Comparison of ENCODE assay signal across 7 cellular contexts in the genomic region with DNA sequence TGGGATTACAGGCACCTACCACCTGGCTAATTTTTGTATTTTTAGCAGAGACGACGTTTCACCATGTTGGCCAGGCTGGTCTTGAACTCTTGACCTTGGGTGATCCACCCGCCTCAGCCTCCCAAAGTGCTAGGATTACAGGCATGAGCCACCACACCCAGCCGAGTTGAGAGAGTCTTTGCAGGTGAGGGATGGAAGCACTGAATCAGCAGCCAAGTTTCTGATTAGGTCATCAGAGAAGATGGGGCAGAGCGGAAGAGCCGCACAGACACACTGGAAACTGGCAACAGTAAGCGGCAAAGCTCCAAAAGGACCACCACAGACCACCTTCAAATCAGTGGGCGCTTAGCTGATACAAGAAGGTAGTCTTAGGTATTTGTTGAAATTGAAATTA. TPM values are rescaled to one million over a fixed set of nuclear protein-coding genes. Genes with fewer than 3 reads are reported as not detected.
A peak's percentile ranks its signal among the peaks of the same experiment; 100 is the strongest.
DNase-seq lines count a peak whose midpoint lies in the region; ATAC-seq, FAIRE-seq and TF ChIP-seq lines count a peak whose summit lies in the region.
"Not testable (repeated sequence)": the region's sequence is repeated elsewhere in the genome, so short reads cannot be mapped to it uniquely, and the experiment has no call there.

No MANE protein-coding gene starts in this region.

- H3K79me2 ChIP-seq in OCI-LY1 (ENCODE audit: insufficient read depth, low read length): not testable (repeated sequence)
- H3K79me2 ChIP-seq in endothelial cell of umbilical vein (ENCODE audit: control insufficient read depth, insufficient read depth, low read length): peaks cover 94% of the 10 kb centered on the region

- H3K4me3 ChIP-seq in OCI-LY1 (ENCODE audit: low read depth, low read length, poor library complexity, severe bottlenecking); endothelial cell of umbilical vein (replicated peaks in 1 of 3; ENCODE audit: insufficient read depth in 1 of 3, low read depth in 1 of 3, low read length in 3 of 3): not testable (repeated sequence)

- H3K27me3 Mint-ChIP-seq in IgD-negative memory B cell; activated T-cell treated with anti-CD3 and anti-CD28 coated beads, Interleukin-2, amount 50 U/mL, for 24 hours; nephron (ENCODE audit: low read depth): not testable (repeated sequence)

- H2AFZ ChIP-seq in OCI-LY1 (ENCODE audit: low read length); endothelial cell of umbilical vein (ENCODE audit: low read depth, low read length): not testable (repeated sequence)

- not testable (repeated sequence) for H3K4me2 ChIP-seq in OCI-LY1 (ENCODE audit: low read length); endothelial cell of umbilical vein (ENCODE audit: insufficient read depth, low read length)

- H3K27me3 ChIP-seq in OCI-LY1 (ENCODE audit: insufficient read depth, low read length); endothelial cell of umbilical vein (ENCODE audit: control insufficient read depth in 2 of 2, insufficient read depth in 2 of 2, low read length in 2 of 2): not testable (repeated sequence)

- H3K36me3 ChIP-seq in OCI-LY1 (ENCODE audit: insufficient read depth, low read length) (peaks cover 97% of the 10 kb centered on the region), endothelial cell of umbilical vein (ENCODE audit: control insufficient read depth in 2 of 2, extremely low read depth in 1 of 2, insufficient read depth in 2 of 2, low read length in 2 of 2) (peaks cover 85 to 88% of the 10 kb centered on the region in 2 experiments)

- dilution Hi-C loops in endothelial cell of umbilical vein (cut with MboI; ENCODE audit: extremely low pct_ligation_motif_present, low sequenced_read_pairs): loop anchor here (25.0 kb wide), 1 partner anchor 114 kb away; no protein-coding TSS in a partner anchor

- H3K27ac Mint-ChIP-seq in IgD-negative memory B cell (peak overlapping the region in 2 of 3 donors; percentile 42 to 63), nephron (peak overlapping the region in 2 of 3 experiments; percentile 73 to 87)
- H3K27ac Mint-ChIP-seq in activated T-cell treated with anti-CD3 and anti-CD28 coated beads, Interleukin-2, amount 50 U/mL, for 24 hours: peak overlapping the region; percentile 1

- not testable (repeated sequence) for TF ChIP-seq POLR2A in endothelial cell of umbilical vein (IDR thresholded peaks at IDR 0.05; ENCODE audit: low read depth, low read length)

- not testable (repeated sequence) for H3K9ac ChIP-seq in OCI-LY1 (ENCODE audit: low read length); endothelial cell of umbilical vein (replicated peaks; ENCODE audit: extremely low read depth, insufficient read depth, low read length)

- CTCF ChIA-PET in endothelial cell of umbilical vein (lab: Charles Lee): interaction anchor here (1.3 to 9.0 kb wide), 4 partner anchors 94 to 175 kb away, joined by 3 to 78 read pairs (median 20); no protein-coding TSS in a partner anchor

- not testable (repeated sequence) for H3K9me2 ChIP-seq in OCI-LY1 (ENCODE audit: low read depth, low read length)

- POLR2A ChIA-PET in endothelial cell of umbilical vein (lab: Charles Lee): interaction anchor here (2.8 kb wide), 1 partner anchor 94 kb away, joined by 11 read pairs; no protein-coding TSS in a partner anchor

- H3F3A ChIP-seq in OCI-LY1 (ENCODE audit: insufficient read depth, low read length): not testable (repeated sequence)

- peaks cover 34 to 43% (median 38%) of the 10 kb centered on the region in 3 donors for H3K4me1 Mint-ChIP-seq in IgD-negative memory B cell
- H3K4me1 Mint-ChIP-seq in activated T-cell treated with anti-CD3 and anti-CD28 coated beads, Interleukin-2, amount 50 U/mL, for 24 hours (ENCODE audit: low read depth); nephron: not testable (repeated sequence)

- H3K27ac ChIP-seq in OCI-LY1 (ENCODE audit: low read depth, low read length, poor library complexity, severe bottlenecking): peak overlapping the region; percentile 39
- H3K27ac ChIP-seq in endothelial cell of umbilical vein (ENCODE audit: insufficient read depth, low read depth, low read length): peak overlapping the region; percentile 36

- intact Hi-C loops in endothelial cell of umbilical vein (cut with micrococcal nuclease): not testable (repeated sequence)

- FAIRE-seq in endothelial cell of umbilical vein (lab: Jason Lieb, UNC): not testable (repeated sequence)

- not testable (repeated sequence) for H3K9me1 ChIP-seq in endothelial cell of umbilical vein (replicated peaks; ENCODE audit: control insufficient read depth, extremely low read depth, insufficient read depth, low read length)

- H3K9me3 Mint-ChIP-seq in IgD-negative memory B cell; activated T-cell treated with anti-CD3 and anti-CD28 coated beads, Interleukin-2, amount 50 U/mL, for 24 hours; nephron: not testable (repeated sequence)

- H3K36me3 Mint-ChIP-seq in IgD-negative memory B cell: peaks cover 19% of the 10 kb centered on the region
- peaks cover 100% of the 10 kb centered on the region for H3K36me3 Mint-ChIP-seq in activated T-cell treated with anti-CD3 and anti-CD28 coated beads, Interleukin-2, amount 50 U/mL, for 24 hours (ENCODE audit: low read depth)
- peaks cover 73% of the 10 kb centered on the region for H3K36me3 Mint-ChIP-seq in nephron (ENCODE audit: low read depth)

- peak overlapping the region in 2 of 4 donors; percentile 26 to 78 for H3K4me3 Mint-ChIP-seq in IgD-negative memory B cell
- not testable (repeated sequence) for H3K4me3 Mint-ChIP-seq in activated T-cell treated with anti-CD3 and anti-CD28 coated beads, Interleukin-2, amount 50 U/mL, for 24 hours; nephron

- not testable (repeated sequence) for TF ChIP-seq CTCF in OCI-LY1 (IDR thresholded peaks at IDR 0.05; ENCODE audit: low read length); endothelial cell of umbilical vein (IDR thresholded peaks at IDR 0.05; ENCODE audit: extremely low read depth in 1 of 2, insufficient read depth in 1 of 2, low read depth in 1 of 2, low read length in 2 of 2); nephron (IDR thresholded peaks at IDR 0.05; ENCODE audit: unreplicated experiment in 3 of 3)

- H4K20me1 ChIP-seq in OCI-LY1 (ENCODE audit: insufficient read depth, low read length); endothelial cell of umbilical vein (replicated peaks; ENCODE audit: control insufficient read depth, extremely low read depth, insufficient read depth, low read length): not testable (repeated sequence)

- not testable (repeated sequence) for DNase-seq in activated T-cell treated with anti-CD3 and anti-CD28 coated beads, Interleukin-2, amount 50 U/mL, for 24 hours; endothelial cell of umbilical vein (ENCODE audit: low read depth, low spot score)

- peaks cover 19% of the 10 kb centered on the region for H3K4me1 ChIP-seq in OCI-LY1 (ENCODE audit: insufficient read depth, low read length, severe bottlenecking)
- peaks cover 88% of the 10 kb centered on the region for H3K4me1 ChIP-seq in endothelial cell of umbilical vein (ENCODE audit: control insufficient read depth, extremely low read depth, insufficient read depth, low read length)

- not testable (repeated sequence) for BruUV-seq in endothelial cell of umbilical vein (replicated peaks; lab: Mats Ljungman, UMichigan)

- ATAC-seq in GM18517 (IDR thresholded peaks at IDR 0.05; ENCODE audit: unreplicated experiment) (peak; percentile 16), GM19438 (IDR thresholded peaks at IDR 0.05; ENCODE audit: low read depth, unreplicated experiment) (peak; percentile 9)

- H3K9me3 ChIP-seq in OCI-LY1 (ENCODE audit: low read length); endothelial cell of umbilical vein (replicated peaks; ENCODE audit: control insufficient read depth, insufficient read depth, low read length): not testable (repeated sequence)

RNA-seq across cellular contexts. Expression of a gene that starts 12.4 kb away (rescaled TPM):
- polyA plus RNA-seq in IgD-negative memory B cell (270 TPM), endothelial cell of umbilical vein (2,566 and 2,629 TPM in 2 replicates)
- total RNA-seq in endothelial cell of umbilical vein: 1,581 and 1,665 TPM in 2 replicates
- polyA plus RNA-seq in endothelial cell of umbilical vein (2011; cell fraction: cytosol; rRNA removed): 2,247 and 2,322 TPM in 2 replicates
- 1,597 and 1,745 TPM in 2 replicates for polyA plus RNA-seq in endothelial cell of umbilical vein (2011; cell fraction: nucleus; rRNA removed)
- polyA plus RNA-seq in endothelial cell of umbilical vein (2012): 1,989 and 2,618 TPM in 2 replicates
- polyA minus RNA-seq in endothelial cell of umbilical vein: 2,443 and 2,887 TPM in 2 replicates
- polyA minus RNA-seq in endothelial cell of umbilical vein (2011; cell fraction: cytosol; rRNA and poly(A)+ RNA removed): 46.0 TPM
- polyA minus RNA-seq in endothelial cell of umbilical vein (2011; cell fraction: nucleus; rRNA and poly(A)+ RNA removed): 638 and 706 TPM in 2 replicates

Comparison
In these comparisons a context has a peak if more than half of its experiments do, and no peak if none do; other contexts are left out.
1. H3K27ac Mint-ChIP-seq: peak in every context shown above with its lines; median percentile 80 in nephron; 52 in IgD-negative memory B cell; 1 in activated T-cell treated with anti-CD3 and anti-CD28 coated beads, Interleukin-2, amount 50 U/mL, for 24 hours.